ENCODE assay signal across 9 cellular contexts in genomic region chr14:105023791-105024480, GRCh38. TPM values are rescaled to one million over a fixed set of nuclear protein-coding genes. Genes with fewer than 3 reads are reported as not detected.
DNase-seq lines count a peak whose midpoint lies in the region; ATAC-seq lines count a peak whose summit lies in the region.
"Had no signal": no experiment of that assay in that cellular context is flagged by ENCODE, and none has a peak within 500 bp of the region (broad histone marks: within the 10 kb centered on the region; RNA-seq: fewer than 3 reads in every experiment).

No MANE protein-coding gene starts in this region.

- H3K4me3 ChIP-seq in BLaER1 treated with 17β-estradiol and CSF1 and Interleukin-3, amounts not matched to agents 10 nM and 100 nM = peak overlapping the region in 8 of 10 experiments; percentile 8 to 52 (median 37); a peak in 10 of 20 replicates

- peak; percentile 83 for DNase-seq in LHCN-M2 (ENCODE audit: low read depth)
- peak; percentile 62 for DNase-seq in astrocyte of the hippocampus (ENCODE audit: low read depth, low spot score)
- peak; percentile 93 for DNase-seq in kidney tubule cell (ENCODE audit: low spot score)
- no peak for DNase-seq in NCI-H510A treated with DMSO at 0.1 percent for 48 hours (lab: John Stamatoyannopoulos, UW)
- no peak for DNase-seq in stimulated activated naive CD8-positive, alpha-beta T cell treated with anti-CD3 and anti-CD28 coated beads, Interleukin-15, Interleukin-2, amounts not matched to agents 100 U/mL and 50 U/mL, for 24 hours
- DNase-seq: left ventricle myocardium superior had no signal

- ATAC-seq in HG02610 (IDR thresholded peaks at IDR 0.05; ENCODE audit: unreplicated experiment) (no peak), HG03135 (IDR thresholded peaks at IDR 0.05; ENCODE audit: unreplicated experiment) (no peak)
- ATAC-seq in stimulated activated naive CD8-positive, alpha-beta T cell treated with anti-CD3 and anti-CD28 coated beads, Interleukin-15, Interleukin-2, amounts not matched to agents 100 U/mL and 50 U/mL, for 24 hours = no peak
- ATAC-seq: left ventricle myocardium superior had no signal

- no peaks in the 10 kb centered on the region for H3K27me3 ChIP-seq in BLaER1 treated with 17β-estradiol and CSF1 and Interleukin-3, amounts not matched to agents 10 nM and 100 nM

- peaks cover 0 to 15% (median 0%) of the 10 kb centered on the region in 11 experiments; a peak in 4 of 22 replicates for H3K9me3 ChIP-seq in BLaER1 treated with 17β-estradiol and CSF1 and Interleukin-3, amounts not matched to agents 10 nM and 100 nM (replicated peaks in 1 of 11)

- H3K36me3 ChIP-seq in BLaER1 treated with 17β-estradiol and CSF1 and Interleukin-3, amounts not matched to agents 10 nM and 100 nM = peaks cover 0 to 10% (median 6%) of the 10 kb centered on the region in 11 experiments; a peak in 9 of 22 replicates

- peaks cover 0 to 19% (median 17%) of the 10 kb centered on the region in 11 experiments; a peak in 20 of 22 replicates for H4K20me1 ChIP-seq in BLaER1 treated with 17β-estradiol and CSF1 and Interleukin-3, amounts not matched to agents 10 nM and 100 nM

- peak overlapping the region; percentile 71 to 94 (median 85) for H3K27ac ChIP-seq in BLaER1 treated with 17β-estradiol and CSF1 and Interleukin-3, amounts not matched to agents 10 nM and 100 nM

- H3K9ac ChIP-seq in BLaER1 treated with 17β-estradiol and CSF1 and Interleukin-3, amounts not matched to agents 10 nM and 100 nM = peak overlapping the region; percentile 64 to 89 (median 75)

- peak overlapping the region; percentile 55 to 99 (median 95) for H3K4me2 ChIP-seq in BLaER1 treated with 17β-estradiol and CSF1 and Interleukin-3, amounts not matched to agents 10 nM and 100 nM

- peaks cover 70 to 80% (median 73%) of the 10 kb centered on the region in 10 experiments for H3K4me1 ChIP-seq in BLaER1 treated with 17β-estradiol and CSF1 and Interleukin-3, amounts not matched to agents 10 nM and 100 nM

RNA-seq across cellular contexts. Expression of gene CDCA4, which starts 3.1 kb away (rescaled TPM):
- total RNA-seq in LHCN-M2 (2014; rRNA removed) = 63.1 and 63.6 TPM in 2 replicates
- polyA plus RNA-seq in LHCN-M2 (2012) = 21.3 TPM

RNA-seq across cellular contexts. Expression of gene CLBA1, which starts 38.3 kb away (rescaled TPM):
- total RNA-seq in LHCN-M2 (2014; rRNA removed) = 9.4 and 10.8 TPM in 2 replicates
- 5.2 TPM for polyA plus RNA-seq in LHCN-M2 (2012)

RNA-seq across cellular contexts. Expression of gene GPR132, which starts 41.3 kb away (rescaled TPM):
- not detected in 2 replicates for total RNA-seq in LHCN-M2 (2014; rRNA removed)
- not detected for polyA plus RNA-seq in LHCN-M2 (2012)

RNA-seq across cellular contexts. Expression of gene AHNAK2, which starts 45.8 kb away (rescaled TPM):
- total RNA-seq in LHCN-M2 (2014; rRNA removed) = 65.9 and 88.2 TPM in 2 replicates
- 81.2 TPM for polyA plus RNA-seq in LHCN-M2 (2012)

Comparison
In these comparisons a context has a peak if more than half of its experiments do, and no peak if none do; other contexts are left out.
1. DNase-seq: peak in LHCN-M2 (single experiment), astrocyte of the hippocampus (single experiment) and kidney tubule cell (single experiment); none in NCI-H510A treated with DMSO at 0.1 percent for 48 hours (single experiment) and stimulated activated naive CD8-positive, alpha-beta T cell treated with anti-CD3 and anti-CD28 coated beads, Interleukin-15, Interleukin-2, amounts not matched to agents 100 U/mL and 50 U/mL, for 24 hours (single experiment).